ENCODE assay signal across 12 cellular contexts in the genomic region with DNA sequence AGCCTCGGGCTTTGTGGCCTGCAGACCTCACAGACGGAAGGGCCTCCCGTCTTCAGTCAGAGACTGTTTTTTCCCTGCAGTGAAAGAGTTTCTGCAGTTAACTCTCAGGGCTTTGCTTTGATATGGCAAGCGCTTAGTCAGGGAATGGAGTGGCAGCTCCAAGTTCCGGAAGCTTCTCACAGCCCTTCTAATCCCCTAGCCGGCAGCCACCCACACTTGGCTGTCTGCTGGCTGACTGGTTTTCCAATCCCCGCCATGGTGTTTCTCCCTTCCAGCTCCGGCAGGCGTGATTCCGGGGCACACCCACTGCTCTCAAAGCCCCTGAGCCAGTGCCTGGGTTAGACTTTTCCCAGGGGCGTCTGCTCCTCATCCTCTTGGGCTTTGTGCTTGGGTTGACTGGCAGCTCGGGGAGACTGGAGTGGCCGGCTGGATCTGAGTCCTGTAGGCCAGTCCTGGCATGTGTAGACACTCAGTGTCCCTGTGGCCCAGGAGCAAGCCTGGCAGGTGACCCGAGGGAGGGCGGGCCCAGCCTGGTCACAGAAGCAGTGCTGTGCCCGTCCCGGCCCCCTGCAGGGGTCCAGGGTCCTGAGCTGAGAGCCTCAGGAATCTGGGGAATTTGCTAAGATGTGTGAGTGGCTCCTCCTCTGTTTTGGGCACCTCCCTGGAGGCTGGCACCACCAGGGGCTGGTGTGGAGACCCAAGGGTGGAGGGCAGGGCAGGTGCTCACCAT. TPM values are rescaled to one million over a fixed set of nuclear protein-coding genes. Genes with fewer than 3 reads are reported as not detected.
DNase-seq lines count a peak whose midpoint lies in the region; ATAC-seq, FAIRE-seq and TF ChIP-seq lines count a peak whose summit lies in the region.
"Had no signal": no experiment of that assay in that cellular context is flagged by ENCODE, and none has a peak within 500 bp of the region (broad histone marks: within the 10 kb centered on the region; RNA-seq: fewer than 3 reads in every experiment).

No MANE protein-coding gene starts in this region.

- no peaks in the 10 kb centered on the region for H3K79me2 ChIP-seq in HepG2 (ENCODE audit: insufficient read depth, low read length)

- intact Hi-C loops in HepG2 (cut with micrococcal nuclease; ENCODE audit: unreplicated experiment) (no loop called here), esophagus squamous epithelium (cut with DNase I) (no loop called here)

- DNase-seq in HepG2 (ENCODE audit: low spot score) (no peak), esophagus squamous epithelium (lab: John Stamatoyannopoulos, UW) (no peak), KBM-7 (no peak), COLO829 (ENCODE audit: low spot score) (no peak)
- DNase-seq: ACHN; activated CD4-positive, CD25-positive, alpha-beta regulatory T cell; OCI-M1; testis had no signal

- in situ Hi-C loops in HepG2 (cut with HindIII; ENCODE audit: extremely low pct_ligation_motif_present, low pct_unique_long_range_greater_than_20kb), result no loop called here
- in situ Hi-C loops in KBM-7 (cut with MboI; ENCODE audit: low pct_unique_long_range_greater_than_20kb, low sequenced_read_pairs), result no loop called here

- CTCF ChIA-PET in HepG2 (lab: Yijun Ruan, JAX; ENCODE audit: low intra/inter-chr PET ratio, low total read pairs), result no interaction called here

- WGBS in liver, result 70% methylated on average over 17 of the region's 17 CpGs
- 94% methylated on average over 16 of the region's 17 CpGs for WGBS in HepG2 (ENCODE audit: low lambda C conversion rate)
- 53% methylated on average over 9 of the region's 17 CpGs; no CpG with 5 or more reads in 1 of the 2 donors for WGBS in esophagus squamous epithelium, 2 donors

- TF ChIP-seq POLR2A in HepG2 (IDR thresholded peaks at IDR 0.05; ENCODE audit: insufficient read depth in 1 of 2, low read depth in 2 of 2, low read length in 2 of 2), result no peak
- TF ChIP-seq POLR2A in esophagus squamous epithelium (IDR thresholded peaks at IDR 0.05), result peak in 1 of 4 donors; percentile 16

- H2AFZ ChIP-seq in HepG2 (ENCODE audit: low read length), result no peak overlapping the region

- no peak for TF ChIP-seq RAD21 in liver (IDR thresholded peaks at IDR 0.05)
- TF ChIP-seq RAD21 in HepG2 (CRISPR knock-in tag; IDR thresholded peaks at IDR 0.05), result no peak

- no peak for FAIRE-seq in HepG2 (lab: Jason Lieb, UNC)

- H3K27me3 ChIP-seq in liver (ENCODE audit: control insufficient read depth in 4 of 4, insufficient read depth in 4 of 4, low read length in 3 of 4) (no peaks in the 10 kb centered on the region), HepG2 (ENCODE audit: control insufficient read depth in 1 of 2, insufficient read depth in 2 of 2, low read length in 2 of 2) (no peaks in the 10 kb centered on the region), esophagus squamous epithelium (no peaks in the 10 kb centered on the region), mucosa of stomach (ENCODE audit: control insufficient read depth, insufficient read depth, low read length) (no peaks in the 10 kb centered on the region)
- H3K27me3 ChIP-seq: testis had no signal

- peak overlapping the region; percentile 38 to 47 for H3K9ac ChIP-seq in liver (ENCODE audit: low read depth in 1 of 2, low read length in 2 of 2)
- H3K9ac ChIP-seq in HepG2 (ENCODE audit: insufficient read depth, low read depth, low read length), result no peak overlapping the region
- H3K9ac ChIP-seq in mucosa of stomach (ENCODE audit: low read length), result peak overlapping the region; percentile 56

- H3K27ac ChIP-seq in liver (ENCODE audit: low read depth in 1 of 2, low read length in 2 of 2) (peak overlapping the region; percentile 80 to 89), HepG2 (ENCODE audit: extremely low read length, insufficient read depth, low read length) (no peak overlapping the region), esophagus squamous epithelium (peak overlapping the region; percentile 88 to 95 (median 93))
- H3K27ac ChIP-seq: testis had no signal

- TF ChIP-seq EP300 in HepG2 (IDR thresholded peaks at IDR 0.05; ENCODE audit: low read depth in 2 of 2, low read length in 2 of 2) (no peak), HepG2 (CRISPR knock-in tag; IDR thresholded peaks at IDR 0.05; ENCODE audit: borderline replicate concordance) (no peak)

- TF ChIP-seq CTCF in liver (IDR thresholded peaks at IDR 0.05; ENCODE audit: low read depth, low read length, missing input control) (no peak), HepG2 (CRISPR knock-in tag; IDR thresholded peaks at IDR 0.05) (no peak), esophagus squamous epithelium (IDR thresholded peaks at IDR 0.05) (no peak)

- no peak overlapping the region for H3K4me3 ChIP-seq in liver (ENCODE audit: low read depth in 1 of 3, low read length in 3 of 3)
- H3K4me3 ChIP-seq in HepG2 (replicated peaks in 1 of 3; ENCODE audit: insufficient read depth in 1 of 3, low read depth in 2 of 3, low read length in 3 of 3), result no peak overlapping the region
- H3K4me3 ChIP-seq in esophagus squamous epithelium, result peak overlapping the region in 3 of 4 donors; percentile 9 to 18 (median 10)
- H3K4me3 ChIP-seq in mucosa of stomach (ENCODE audit: low read length), result peak overlapping the region; percentile 8
- H3K4me3 ChIP-seq: testis had no signal

- H4K20me1 ChIP-seq in HepG2 (ENCODE audit: insufficient read depth, low read length), result no peaks in the 10 kb centered on the region; the same call in 1 of the 2 replicates

- no peak overlapping the region for H3K4me2 ChIP-seq in HepG2 (ENCODE audit: low read depth, low read length)

- no TSS peak for BruUV-seq in HepG2 (replicated peaks; lab: Mats Ljungman, UMichigan)

- POLR2A ChIA-PET in HepG2 (lab: Yijun Ruan, JAX), result interaction anchor here (1.2 kb wide), 1 partner anchor 18 kb away, joined by 5 read pairs; no protein-coding TSS in a partner anchor

- H3K36me3 ChIP-seq in liver (ENCODE audit: control insufficient read depth in 4 of 4, insufficient read depth in 3 of 4, low read depth in 1 of 4, low read length in 3 of 4) (peaks cover 0 to 9% (median 2%) of the 10 kb centered on the region in 4 donors), HepG2 (replicated peaks in 1 of 2; ENCODE audit: control insufficient read depth in 1 of 2, insufficient read depth in 2 of 2, low read length in 2 of 2) (peaks cover 12 to 23% of the 10 kb centered on the region in 2 experiments; a peak in 4 of 5 replicates), esophagus squamous epithelium (peaks cover 0 to 70% (median 6%) of the 10 kb centered on the region in 3 donors), mucosa of stomach (ENCODE audit: control insufficient read depth, insufficient read depth, low read length) (no peaks in the 10 kb centered on the region)

- H3K9me3 ChIP-seq in liver (ENCODE audit: control insufficient read depth in 4 of 4, low read length in 3 of 4) (no peaks in the 10 kb centered on the region), HepG2 (ENCODE audit: low read length) (no peaks in the 10 kb centered on the region), esophagus squamous epithelium (no peaks in the 10 kb centered on the region), mucosa of stomach (ENCODE audit: control insufficient read depth, low read length) (no peaks in the 10 kb centered on the region)
- H3K9me3 ChIP-seq: testis had no signal

- H3K4me1 ChIP-seq in liver (ENCODE audit: control insufficient read depth in 4 of 4, insufficient read depth in 4 of 4, low read length in 3 of 4) (peaks cover 25 to 68% (median 53%) of the 10 kb centered on the region in 4 donors), HepG2 (ENCODE audit: insufficient read depth, low read length) (peaks cover 19% of the 10 kb centered on the region), esophagus squamous epithelium (peaks cover 39 to 74% (median 47%) of the 10 kb centered on the region in 3 donors), mucosa of stomach (ENCODE audit: control insufficient read depth, insufficient read depth, low read length) (peaks cover 69% of the 10 kb centered on the region)

- ATAC-seq in HepG2, result no peak
- no peak for ATAC-seq in GM18498 (IDR thresholded peaks at IDR 0.05; ENCODE audit: unreplicated experiment)
- no peak for ATAC-seq in GM18502 (IDR thresholded peaks at IDR 0.05; ENCODE audit: poor library complexity, unreplicated experiment)

TF ChIP-seq in liver, 16 proteins besides CTCF, POLR2A, EP300 and RAD21 (continues in another document):
- TF ChIP-seq JUND (IDR thresholded peaks at IDR 0.05) (no peak), EGR1 (IDR thresholded peaks at IDR 0.05; ENCODE audit: low read depth in 2 of 2) (no peak)

TF ChIP-seq in HepG2, 621 proteins besides CTCF, POLR2A, EP300 and RAD21 (continues in another document):
- TF ChIP-seq NFYC (CRISPR knock-in tag; IDR thresholded peaks at IDR 0.05) (no peak), RARA (CRISPR knock-in tag; IDR thresholded peaks at IDR 0.05) (no peak), GATA4 (IDR thresholded peaks at IDR 0.05; ENCODE audit: borderline replicate concordance, low read depth) (no peak), HMGA1 (CRISPR knock-in tag; conservative IDR thresholded peaks at IDR 0.05) (no peak)

RNA-seq across cellular contexts. Expression of a gene that starts 30.0 kb away (rescaled TPM):
- 10 to 100 TPM in 1 of 2 donors, 1 to 10 TPM in 1; 8.1 to 42.5 TPM for total RNA-seq in liver
- polyA plus RNA-seq in liver, result 10 to 100 TPM; 47.3 to 61.3 TPM
- total RNA-seq in HepG2 (2016; rRNA removed; fragmentation: Illumina TruSeq; extraction: Trizol), result 16.3 and 22.5 TPM in 2 replicates
- total RNA-seq in HepG2 (2016; cell fraction: cytosol; rRNA removed; fragmentation: Illumina TruSeq; extraction: Trizol; ENCODE audit: low read depth), result 8.5 and 9.9 TPM in 2 replicates
- 15.1 and 19.9 TPM in 2 replicates for total RNA-seq in HepG2 (2016; cell fraction: insoluble cytoplasmic fraction; rRNA removed; fragmentation: Illumina TruSeq; extraction: Trizol)
- 11.6 and 11.8 TPM in 2 replicates for total RNA-seq in HepG2 (2016; cell fraction: membrane; rRNA removed; fragmentation: Illumina TruSeq; extraction: Trizol)
- total RNA-seq in HepG2 (2016; cell fraction: nucleus; rRNA removed; fragmentation: Illumina TruSeq; extraction: Trizol), result 15.9 and 21.1 TPM in 2 replicates
- polyA plus RNA-seq in HepG2 (2011; rRNA removed), result 24.0 and 29.8 TPM in 2 replicates
- 14.8 and 22.5 TPM in 2 replicates for polyA plus RNA-seq in HepG2 (2011; cell fraction: cytosol; rRNA removed)
- polyA plus RNA-seq in HepG2 (2011; cell fraction: nucleus; rRNA removed), result 101 and 122 TPM in 2 replicates
- polyA plus RNA-seq in HepG2 (2012), result 34.4 and 34.9 TPM in 2 replicates
- polyA plus RNA-seq in HepG2 (2016; cell fraction: cytosol; fragmentation: Illumina TruSeq; extraction: Trizol; ENCODE audit: low read depth), result 3.9 and 4.4 TPM in 2 replicates
- polyA plus RNA-seq in HepG2 (2016; cell fraction: insoluble cytoplasmic fraction; fragmentation: Illumina TruSeq; extraction: Trizol; ENCODE audit: low read depth), result 14.7 and 22.4 TPM in 2 replicates
- polyA plus RNA-seq in HepG2 (2016; cell fraction: membrane; fragmentation: Illumina TruSeq; extraction: Trizol; ENCODE audit: low read depth), result 6.8 and 8.2 TPM in 2 replicates
- 38.9 and 40.0 TPM in 2 replicates for polyA plus RNA-seq in HepG2 (2016; cell fraction: nucleus; fragmentation: Illumina TruSeq; extraction: Trizol; ENCODE audit: insufficient read depth, low read depth)
- 6.9 and 34.6 TPM in 2 replicates for polyA minus RNA-seq in HepG2 (2011; rRNA and poly(A)+ RNA removed; ENCODE audit: low replicate concordance)
- 19.5 and 20.5 TPM in 2 replicates for polyA minus RNA-seq in HepG2 (2011; cell fraction: cytosol; rRNA and poly(A)+ RNA removed)
- polyA minus RNA-seq in HepG2 (2011; cell fraction: nucleus; rRNA and poly(A)+ RNA removed), result 51.2 and 56.7 TPM in 2 replicates
- 100 to 1,000 TPM in 3 of 4 donors, 10 to 100 TPM in 1; 87.8 to 175 (median 105) TPM for total RNA-seq in esophagus squamous epithelium

Comparison
In these comparisons a context has a peak if more than half of its experiments do, and no peak if none do; other contexts are left out.
1. H3K4me3 ChIP-seq: peak in esophagus squamous epithelium (3 of 4) and mucosa of stomach (single experiment); none in liver (0 of 3) and HepG2 (0 of 3).